In the genomic region with DNA sequence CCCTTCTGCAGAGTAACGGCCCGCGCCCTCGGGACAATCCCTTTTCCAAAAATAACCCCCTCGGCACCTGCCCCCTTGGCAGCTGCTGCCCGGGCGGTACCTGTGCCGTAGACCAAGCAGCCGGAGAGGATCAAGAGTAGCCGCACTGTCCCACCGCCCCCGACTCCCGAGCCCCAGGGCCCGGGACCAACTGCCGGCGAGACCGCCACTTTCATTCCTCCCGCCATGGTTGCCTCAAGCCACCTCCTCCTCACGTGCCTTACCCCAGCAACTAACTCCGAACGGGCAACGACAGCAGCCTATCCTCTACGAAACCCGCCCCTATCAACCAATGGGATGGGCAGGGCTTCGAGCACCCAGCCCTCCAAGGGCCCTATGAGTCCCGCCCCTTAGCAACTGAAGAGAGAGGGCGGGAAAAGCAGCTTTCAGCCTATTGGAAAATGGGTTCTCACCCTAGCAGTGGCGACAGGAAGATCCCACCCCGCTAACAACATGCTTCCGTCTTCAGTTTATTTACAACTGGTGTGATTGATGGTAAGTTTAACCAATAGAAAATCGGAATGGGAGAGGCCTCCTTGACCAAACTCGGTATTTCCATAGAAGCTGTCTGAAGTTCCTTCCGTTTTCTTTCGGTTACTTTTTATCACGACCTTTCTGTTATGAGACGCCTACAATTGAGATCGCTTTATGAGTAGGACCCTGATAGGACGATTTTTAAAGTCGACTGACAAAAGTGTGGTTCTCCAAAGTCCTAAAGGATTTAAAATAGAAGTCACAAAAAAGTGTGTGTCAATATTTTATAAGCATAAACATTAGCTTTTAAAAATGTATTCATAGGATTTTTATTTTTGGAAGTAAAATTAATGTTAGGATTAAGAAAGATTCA, we compare ENCODE assay signal across 8 cellular contexts. TPM values are rescaled to one million over a fixed set of nuclear protein-coding genes. Genes with fewer than 3 reads are reported as not detected.
DNase-seq lines count a peak whose midpoint lies in the region; ATAC-seq and TF ChIP-seq lines count a peak whose summit lies in the region.

A gene with protein sequence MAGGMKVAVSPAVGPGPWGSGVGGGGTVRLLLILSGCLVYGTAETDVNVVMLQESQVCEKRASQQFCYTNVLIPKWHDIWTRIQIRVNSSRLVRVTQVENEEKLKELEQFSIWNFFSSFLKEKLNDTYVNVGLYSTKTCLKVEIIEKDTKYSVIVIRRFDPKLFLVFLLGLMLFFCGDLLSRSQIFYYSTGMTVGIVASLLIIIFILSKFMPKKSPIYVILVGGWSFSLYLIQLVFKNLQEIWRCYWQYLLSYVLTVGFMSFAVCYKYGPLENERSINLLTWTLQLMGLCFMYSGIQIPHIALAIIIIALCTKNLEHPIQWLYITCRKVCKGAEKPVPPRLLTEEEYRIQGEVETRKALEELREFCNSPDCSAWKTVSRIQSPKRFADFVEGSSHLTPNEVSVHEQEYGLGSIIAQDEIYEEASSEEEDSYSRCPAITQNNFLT (minus strand): TSS at position 273 of the 886 bp plus-strand sequence. CDS start 46 bp downstream, at position 227.

- peaks cover 20% of the 10 kb centered on the region for H3K4me1 Mint-ChIP-seq in activated naive CD4-positive, alpha-beta T cell treated with anti-CD3 and anti-CD28 coated beads, Interleukin-2, amount 50 U/mL, for 24 hours

- 0 to 1% methylated on average over 29 to 39 of the region's 39 CpGs for WGBS in testis, 2 donors

- DNase-seq in GM06990 (ENCODE audit: extremely low read depth, insufficient read length): peak; percentile 92
- DNase-seq in NCI-H1092 (lab: John Stamatoyannopoulos, UW): peak; percentile 99
- peak; percentile 100 for DNase-seq in globus pallidus (ENCODE audit: low spot score)
- DNase-seq in occipital lobe (lab: John Stamatoyannopoulos, UW): peak; percentile 98
- peak; percentile 99 for DNase-seq in testis

- peak within 1 kb of the TSS; percentile 99 for H3K4me3 Mint-ChIP-seq in activated naive CD4-positive, alpha-beta T cell treated with anti-CD3 and anti-CD28 coated beads, Interleukin-2, amount 50 U/mL, for 24 hours

- no peaks in the 10 kb centered on the region for H3K36me3 Mint-ChIP-seq in activated naive CD4-positive, alpha-beta T cell treated with anti-CD3 and anti-CD28 coated beads, Interleukin-2, amount 50 U/mL, for 24 hours

- intact Hi-C loops in testis (cut with DNase I; ENCODE audit: low total_unique reads): no loop called here

- peak within 1 kb of the TSS; percentile 57 to 82 for H3K27ac ChIP-seq in testis

- H3K9me3 Mint-ChIP-seq in activated naive CD4-positive, alpha-beta T cell treated with anti-CD3 and anti-CD28 coated beads, Interleukin-2, amount 50 U/mL, for 24 hours: no peaks in the 10 kb centered on the region

- H3K4me1 ChIP-seq in testis: peaks cover 10% of the 10 kb centered on the region

- no peak for TF ChIP-seq POLR2A in testis (IDR thresholded peaks at IDR 0.05)

- no peaks in the 10 kb centered on the region for H3K9me3 ChIP-seq in testis

- H3K27me3 Mint-ChIP-seq in activated naive CD4-positive, alpha-beta T cell treated with anti-CD3 and anti-CD28 coated beads, Interleukin-2, amount 50 U/mL, for 24 hours: no peaks in the 10 kb centered on the region

- peaks cover 2% of the 10 kb centered on the region; the same call in 1 of the 2 replicates for H3K36me3 ChIP-seq in GM06990 (ENCODE audit: control insufficient read depth, insufficient read depth, low read length)
- H3K36me3 ChIP-seq in testis (ENCODE audit: low read depth, missing control alignments): no peaks in the 10 kb centered on the region

- peak within 1 kb of the TSS; percentile 95 for H3K4me3 ChIP-seq in GM06990 (replicated peaks; ENCODE audit: low read depth, low read length)
- H3K4me3 ChIP-seq in testis: peak within 1 kb of the TSS; percentile 67 to 80

- peak; percentile 96 for ATAC-seq in HG02588 (IDR thresholded peaks at IDR 0.05; ENCODE audit: unreplicated experiment)
- peak; percentile 99 for ATAC-seq in SK-N-SH treated with all-trans-retinoic acid at 6 μM for 48 hours

- H3K27ac Mint-ChIP-seq in activated naive CD4-positive, alpha-beta T cell treated with anti-CD3 and anti-CD28 coated beads, Interleukin-2, amount 50 U/mL, for 24 hours: peak within 1 kb of the TSS; percentile 98

- no peak for TF ChIP-seq CTCF in GM06990 (IDR thresholded peaks at IDR 0.05; ENCODE audit: insufficient read depth, low read length, poor library complexity, severe bottlenecking)
- peak in 1 of 3 experiments; percentile 9 for TF ChIP-seq CTCF in testis (IDR thresholded peaks at IDR 0.05)

- H3K27me3 ChIP-seq in GM06990 (replicated peaks; ENCODE audit: control insufficient read depth, insufficient read depth, low read length) (no peaks in the 10 kb centered on the region), testis (no peaks in the 10 kb centered on the region)

TF ChIP-seq in SK-N-SH treated with all-trans-retinoic acid at 6 μM for 48 hours, 23 proteins besides CTCF, POLR2A, EP300 and RAD21:
- TF ChIP-seq SNAI2 (CRISPR knock-in tag; IDR thresholded peaks at IDR 0.05) (no peak), GLIS3 (CRISPR knock-in tag; IDR thresholded peaks at IDR 0.05) (no peak), ZNF565 (CRISPR knock-in tag; conservative IDR thresholded peaks at IDR 0.05; ENCODE audit: low read depth) (no peak), ISL1 (CRISPR knock-in tag; IDR thresholded peaks at IDR 0.05) (no peak), ZFP30 (CRISPR knock-in tag; IDR thresholded peaks at IDR 0.05) (no peak), PPARA (CRISPR knock-in tag; IDR thresholded peaks at IDR 0.05; ENCODE audit: borderline replicate concordance) (no peak), ARNTL (CRISPR knock-in tag; IDR thresholded peaks at IDR 0.05; ENCODE audit: borderline replicate concordance, low read depth) (no peak)

RNA-seq across cellular contexts. Expression of the gene that starts here (rescaled TPM):
- total RNA-seq in occipital lobe (7.6 TPM), testis (10 to 100 TPM; 18.1 to 18.2 TPM)
- polyA plus RNA-seq in testis (ENCODE audit: insufficient read depth, low read depth, low replicate concordance): 15.9 TPM

Comparison
In these comparisons a context has a peak if more than half of its experiments do, and no peak if none do; other contexts are left out.
1. Peak in every context shown above with its lines: DNase-seq, ATAC-seq, H3K4me3 ChIP-seq and H3K27ac ChIP-seq.